Comparison of ENCODE assay signal across 10 cellular contexts in the genomic region with DNA sequence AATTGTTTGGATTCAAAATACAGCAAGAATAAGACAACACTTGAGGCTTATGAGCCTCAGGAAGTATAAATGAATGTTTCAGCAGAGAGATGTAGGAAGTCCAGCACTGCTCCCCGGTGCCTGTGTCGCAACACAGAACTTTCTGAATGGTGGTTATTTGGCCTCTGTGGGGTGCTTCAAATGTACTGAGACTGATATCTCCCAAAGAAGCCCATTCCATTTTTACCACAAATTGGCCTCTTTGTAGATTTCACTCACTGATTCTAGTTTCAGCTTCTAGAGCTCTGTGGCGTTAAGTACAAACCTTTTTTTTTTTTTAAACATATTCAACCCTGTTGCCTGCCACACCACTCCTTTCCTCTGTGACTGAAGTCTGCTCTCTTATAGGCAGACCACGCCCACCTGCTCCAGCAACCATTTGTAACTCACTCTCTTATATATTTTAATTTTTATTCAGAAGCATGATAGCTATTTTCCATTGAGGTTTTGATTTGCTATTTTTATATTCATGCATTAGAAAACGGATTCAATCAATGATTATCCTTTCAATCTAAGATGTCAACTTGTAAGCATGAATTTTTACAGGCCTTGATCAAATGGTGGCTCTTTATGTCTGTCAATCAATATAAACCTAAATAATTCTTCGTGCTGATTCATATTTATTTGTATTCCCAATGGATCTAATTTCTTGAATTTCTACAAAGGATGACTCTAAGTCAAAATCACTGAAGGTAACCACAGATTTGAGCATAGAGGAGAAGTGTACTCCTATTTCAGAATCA.
DNase-seq lines count a peak whose midpoint lies in the region; ATAC-seq and TF ChIP-seq lines count a peak whose summit lies in the region.
"Had no signal": no experiment of that assay in that cellular context is flagged by ENCODE, and none has a peak within 500 bp of the region (broad histone marks: within the 10 kb centered on the region; RNA-seq: fewer than 3 reads in every experiment).

No MANE protein-coding gene starts in this region.

- H3K27ac ChIP-seq in dorsolateral prefrontal cortex (peak overlapping the region in 52 of 59 donors; percentile 12 to 89 (median 74)), mammary epithelial cell (ENCODE audit: insufficient read depth, low read depth, low read length) (no peak overlapping the region)
- H3K27ac ChIP-seq in CD4-positive, alpha-beta memory T cell (ENCODE audit: low read depth, low read length), result no peak overlapping the region

- dilution Hi-C loops in mammary epithelial cell (cut with HindIII; ENCODE audit: low sequenced_read_pairs), result no loop called here

- DNase-seq in EL (peak; percentile 31), dorsolateral prefrontal cortex (no peak), mammary epithelial cell (no peak)
- DNase-seq in CD4-positive, alpha-beta memory T cell, result no peak
- no peak for DNase-seq in activated CD4-positive, alpha-beta T cell treated with anti-CD3 and anti-CD28 coated beads, Interleukin-2, amount 50 U/mL, for 48 hours
- no peak for DNase-seq in activated naive CD4-positive, alpha-beta T cell treated with anti-CD3 and anti-CD28 coated beads, Interleukin-2, amount 50 U/mL, for 16 hours
- DNase-seq: activated naive CD4-positive, alpha-beta T cell treated with anti-CD3 and anti-CD28 coated beads, Interleukin-2, amount 10 ng/mL, durations not matched to agents 7 days and 5 days; spleen had no signal

- H3K36me3 Mint-ChIP-seq in CD4-positive, alpha-beta memory T cell, result no peaks in the 10 kb centered on the region
- H3K36me3 Mint-ChIP-seq: activated naive CD4-positive, alpha-beta T cell treated with anti-CD3 and anti-CD28 coated beads, Interleukin-2, amount 10 ng/mL, durations not matched to agents 7 days and 5 days had no signal

- H3K4me2 ChIP-seq in mammary epithelial cell (ENCODE audit: insufficient read depth, low read depth, low read length), result no peak overlapping the region

- H3K4me3 Mint-ChIP-seq in CD4-positive, alpha-beta memory T cell, result no peak overlapping the region
- H3K4me3 Mint-ChIP-seq: activated naive CD4-positive, alpha-beta T cell treated with anti-CD3 and anti-CD28 coated beads, Interleukin-2, amount 10 ng/mL, durations not matched to agents 7 days and 5 days had no signal

- H2AFZ ChIP-seq in mammary epithelial cell (ENCODE audit: low read depth, low read length), result no peak overlapping the region

- TF ChIP-seq CTCF in dorsolateral prefrontal cortex (IDR thresholded peaks at IDR 0.05 in 54 of 56, conservative IDR thresholded peaks at IDR 0.05 in 2 of 56; ENCODE audit: low read depth in 1 of 56, partially characterized antibody in 56 of 56) (peak in 1 of 56 donors; percentile 7), mammary epithelial cell (conservative IDR thresholded peaks at IDR 0.05 in 1 of 2, IDR thresholded peaks at IDR 0.05 in 1 of 2; ENCODE audit: extremely low read depth in 1 of 2, insufficient read depth in 1 of 2, low read depth in 1 of 2, low read length in 2 of 2) (no peak)

- ATAC-seq in GM21423 (IDR thresholded peaks at IDR 0.05; ENCODE audit: unreplicated experiment) (peak; percentile 30), HG03469 (IDR thresholded peaks at IDR 0.05; ENCODE audit: unreplicated experiment) (peak; percentile 43)

- H4K20me1 ChIP-seq in mammary epithelial cell (ENCODE audit: insufficient read depth, low read length), result no peaks in the 10 kb centered on the region

- H3K36me3 ChIP-seq in mammary epithelial cell (ENCODE audit: insufficient read depth, low read length), result no peaks in the 10 kb centered on the region
- no peaks in the 10 kb centered on the region for H3K36me3 ChIP-seq in CD4-positive, alpha-beta memory T cell (ENCODE audit: insufficient read depth, low read length)

- POLR2A ChIA-PET in CD4-positive, alpha-beta memory T cell (lab: Charles Lee; ENCODE audit: partially characterized antibody), result no interaction called here

- H3K27me3 Mint-ChIP-seq in CD4-positive, alpha-beta memory T cell, result no peaks in the 10 kb centered on the region
- H3K27me3 Mint-ChIP-seq: activated naive CD4-positive, alpha-beta T cell treated with anti-CD3 and anti-CD28 coated beads, Interleukin-2, amount 10 ng/mL, durations not matched to agents 7 days and 5 days had no signal

- no TSS peak for BruUV-seq in mammary epithelial cell (replicated peaks; lab: Mats Ljungman, UMichigan)

- no peak overlapping the region for H3K9ac ChIP-seq in mammary epithelial cell (ENCODE audit: insufficient read depth, low read length)

- H3K27me3 ChIP-seq in dorsolateral prefrontal cortex (no peaks in the 10 kb centered on the region), mammary epithelial cell (ENCODE audit: insufficient read depth, low read length) (no peaks in the 10 kb centered on the region)
- H3K27me3 ChIP-seq in CD4-positive, alpha-beta memory T cell (ENCODE audit: insufficient read depth, low read length), result no peaks in the 10 kb centered on the region
- H3K27me3 ChIP-seq: spleen had no signal

- H3K9me3 Mint-ChIP-seq in CD4-positive, alpha-beta memory T cell, result no peaks in the 10 kb centered on the region
- H3K9me3 Mint-ChIP-seq: activated naive CD4-positive, alpha-beta T cell treated with anti-CD3 and anti-CD28 coated beads, Interleukin-2, amount 10 ng/mL, durations not matched to agents 7 days and 5 days had no signal

- WGBS in mammary epithelial cell (ENCODE audit: low coverage, missing lambda C conversion rate), result 95% methylated on average over 6 of the region's 6 CpGs

- no peaks in the 10 kb centered on the region for H3K4me1 ChIP-seq in mammary epithelial cell (ENCODE audit: insufficient read depth, low read length)
- H3K4me1 ChIP-seq in CD4-positive, alpha-beta memory T cell (ENCODE audit: insufficient read depth, low read length), result no peaks in the 10 kb centered on the region

- in situ Hi-C loops in mammary epithelial cell (cut with MboI; ENCODE audit: low sequenced_read_pairs in 2 of 2), result loop anchor here in 1 of 2 donors (25.0 kb wide), 2 partner anchors 551 to 1326 kb away; no protein-coding TSS in a partner anchor

- no peaks in the 10 kb centered on the region for H3K4me1 Mint-ChIP-seq in CD4-positive, alpha-beta memory T cell
- H3K4me1 Mint-ChIP-seq: activated naive CD4-positive, alpha-beta T cell treated with anti-CD3 and anti-CD28 coated beads, Interleukin-2, amount 10 ng/mL, durations not matched to agents 7 days and 5 days had no signal

- intact Hi-C loops in dorsolateral prefrontal cortex (cut with DNase I), result loop anchor here (5.0 to 10.0 kb wide), 5 partner anchors 86 to 1338 kb away; partner anchors contain the start of gene TCF4 (in 1 of the 2)
- intact Hi-C loops in mammary epithelial cell (cut with micrococcal nuclease), result loop anchor here (10.0 kb wide), 1 partner anchor 348 kb away; the partner anchor contains the start of gene TCF4
- intact Hi-C loops in CD4-positive, alpha-beta memory T cell (cut with micrococcal nuclease), result no loop called here

- CTCF ChIA-PET in mammary epithelial cell (lab: Charles Lee; ENCODE audit: low non-redundant PET), result no interaction called here
- CTCF ChIA-PET in CD4-positive, alpha-beta memory T cell (lab: Charles Lee; ENCODE audit: partially characterized antibody), result no interaction called here

- H3K79me2 ChIP-seq in mammary epithelial cell (ENCODE audit: insufficient read depth, low read length), result no peaks in the 10 kb centered on the region

- H3K4me3 ChIP-seq in dorsolateral prefrontal cortex (no peak overlapping the region), mammary epithelial cell (replicated peaks in 1 of 3; ENCODE audit: insufficient read depth in 1 of 3, low read depth in 2 of 3, low read length in 3 of 3) (no peak overlapping the region)
- no peak overlapping the region for H3K4me3 ChIP-seq in CD4-positive, alpha-beta memory T cell (ENCODE audit: low read length in 2 of 2)
- H3K4me3 ChIP-seq: spleen had no signal

- H3K9me3 ChIP-seq in mammary epithelial cell (replicated peaks; ENCODE audit: insufficient read depth, low read length), result no peaks in the 10 kb centered on the region
- H3K9me3 ChIP-seq in CD4-positive, alpha-beta memory T cell (ENCODE audit: control insufficient read depth in 1 of 2, low read length in 2 of 2), result no peaks in the 10 kb centered on the region
- H3K9me3 ChIP-seq: spleen had no signal

- no peak overlapping the region for H3K27ac Mint-ChIP-seq in CD4-positive, alpha-beta memory T cell
- H3K27ac Mint-ChIP-seq: activated naive CD4-positive, alpha-beta T cell treated with anti-CD3 and anti-CD28 coated beads, Interleukin-2, amount 10 ng/mL, durations not matched to agents 7 days and 5 days had no signal

Comparison
In these comparisons a context has a peak if more than half of its experiments do, and no peak if none do; other contexts are left out.
1. H3K27ac ChIP-seq: peak in dorsolateral prefrontal cortex (52 of 59); none in mammary epithelial cell (single experiment) and CD4-positive, alpha-beta memory T cell (single experiment).